In genomic region chr7:6606866-6607583, GRCh38 we compare ENCODE assay signal across 22 cellular contexts. TPM values are rescaled to one million over a fixed set of nuclear protein-coding genes. Genes with fewer than 3 reads are reported as not detected.
"Had no signal": no experiment of that assay in that cellular context is flagged by ENCODE, and none has a peak within 500 bp of the region (broad histone marks: within the 10 kb centered on the region; RNA-seq: fewer than 3 reads in every experiment).

No MANE protein-coding gene starts in this region.

- H3K27me3 Mint-ChIP-seq: activated CD8-positive, alpha-beta T cell treated with anti-CD3 and anti-CD28 coated beads for 36 hours; activated naive CD8-positive, alpha-beta T cell treated with anti-CD3 and anti-CD28 coated beads, Interleukin-2, amount 10 ng/mL, durations not matched to agents 7 days and 5 days had no signal

- H3K4me3 ChIP-seq: adrenal gland, breast epithelium had no signal

- H3K4me3 Mint-ChIP-seq: activated CD8-positive, alpha-beta T cell treated with anti-CD3 and anti-CD28 coated beads for 36 hours; activated naive CD8-positive, alpha-beta T cell treated with anti-CD3 and anti-CD28 coated beads, Interleukin-2, amount 10 ng/mL, durations not matched to agents 7 days and 5 days; T-helper 1 cell treated with Interleukin-12 subunit alpha and Interleukin-12 subunit beta and Interleukin-4 antibody, amounts not matched to agents 30 μg/mL and 1 μg/mL, for 36 hours had no signal

- H3K9me3 ChIP-seq: adrenal gland, breast epithelium had no signal

- H3K9me3 Mint-ChIP-seq: activated CD8-positive, alpha-beta T cell treated with anti-CD3 and anti-CD28 coated beads for 36 hours; activated naive CD8-positive, alpha-beta T cell treated with anti-CD3 and anti-CD28 coated beads, Interleukin-2, amount 10 ng/mL, durations not matched to agents 7 days and 5 days; T-helper 1 cell treated with Interleukin-12 subunit alpha and Interleukin-12 subunit beta and Interleukin-4 antibody, amounts not matched to agents 30 μg/mL and 1 μg/mL, for 36 hours had no signal

- H3K4me1 ChIP-seq: adrenal gland, breast epithelium had no signal

- H3K27ac ChIP-seq: adrenal gland, breast epithelium had no signal

- H3K27ac Mint-ChIP-seq: activated CD8-positive, alpha-beta T cell treated with anti-CD3 and anti-CD28 coated beads for 36 hours; activated naive CD8-positive, alpha-beta T cell treated with anti-CD3 and anti-CD28 coated beads, Interleukin-2, amount 10 ng/mL, durations not matched to agents 7 days and 5 days; T-helper 1 cell treated with Interleukin-12 subunit alpha and Interleukin-12 subunit beta and Interleukin-4 antibody, amounts not matched to agents 30 μg/mL and 1 μg/mL, for 36 hours had no signal

- H3K27me3 ChIP-seq: adrenal gland, breast epithelium had no signal

- ATAC-seq: activated CD4-positive, CD25-positive, alpha-beta regulatory T cell treated with anti-CD3 and anti-CD28 coated beads, Interleukin-2, amount 50 U/mL, for 24 hours; activated CD8-positive, alpha-beta T cell treated with anti-CD3 and anti-CD28 coated beads for 36 hours had no signal

- H3K36me3 ChIP-seq: breast epithelium had no signal

- DNase-seq: activated CD4-positive, alpha-beta T cell treated with anti-CD3 and anti-CD28 coated beads for 4 hours; activated CD8-positive, alpha-beta memory T cell treated with anti-CD3 and anti-CD28 coated beads, Interleukin-2, amount 50 U/mL, for 4 hours; activated CD8-positive, alpha-beta T cell treated with anti-CD3 and anti-CD28 coated beads for 36 hours; activated naive CD4-positive, alpha-beta T cell treated with anti-CD3 and anti-CD28 coated beads, Interleukin-2, amount 50 U/mL, for 16 hours; activated naive CD8-positive, alpha-beta T cell treated with anti-CD3 and anti-CD28 coated beads, Interleukin-2, amount 10 ng/mL, durations not matched to agents 7 days and 5 days; adrenal gland; aorta; caudate nucleus; KG1; NCI-H1092; NCI-H1417; NCI-H1694 treated with DMSO at 0.1 percent for 48 hours; NCI-H2029 treated with DMSO at 0.1 percent for 48 hours; NCI-H345; NCI-H510A; NCI-H526 treated with DMSO at 0.1 percent for 48 hours; NCI-H82 had no signal

RNA-seq across cellular contexts. Expression of gene ZNF853, which starts 8.4 kb away (rescaled TPM):
- total RNA-seq: MCF 10A had no signal

RNA-seq across cellular contexts. Expression of gene GRID2IP, which starts 55.8 kb away (rescaled TPM):
- total RNA-seq: MCF 10A, RPMI7951 had no signal
